ENCODE assay signal across 1 cellular context in the genomic region with DNA sequence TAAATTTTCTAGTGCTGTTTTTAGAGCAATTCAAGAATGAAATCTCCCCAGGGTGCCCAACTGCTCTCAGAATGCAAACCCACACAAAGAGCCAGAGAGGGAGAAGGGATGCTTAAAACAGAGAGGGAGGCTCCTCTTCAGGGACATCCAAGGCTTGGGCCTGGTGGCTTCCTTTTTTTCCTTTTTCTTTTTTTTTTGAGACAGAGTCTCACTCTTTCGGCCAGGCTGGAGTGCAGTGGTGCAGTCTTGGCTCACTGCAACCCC.
TF ChIP-seq lines count a peak whose summit lies in the region.

No MANE protein-coding gene starts in this region.

TF ChIP-seq in GM23338, 12 proteins besides CTCF, POLR2A, EP300 and RAD21:
- TF ChIP-seq, protein P1, sequence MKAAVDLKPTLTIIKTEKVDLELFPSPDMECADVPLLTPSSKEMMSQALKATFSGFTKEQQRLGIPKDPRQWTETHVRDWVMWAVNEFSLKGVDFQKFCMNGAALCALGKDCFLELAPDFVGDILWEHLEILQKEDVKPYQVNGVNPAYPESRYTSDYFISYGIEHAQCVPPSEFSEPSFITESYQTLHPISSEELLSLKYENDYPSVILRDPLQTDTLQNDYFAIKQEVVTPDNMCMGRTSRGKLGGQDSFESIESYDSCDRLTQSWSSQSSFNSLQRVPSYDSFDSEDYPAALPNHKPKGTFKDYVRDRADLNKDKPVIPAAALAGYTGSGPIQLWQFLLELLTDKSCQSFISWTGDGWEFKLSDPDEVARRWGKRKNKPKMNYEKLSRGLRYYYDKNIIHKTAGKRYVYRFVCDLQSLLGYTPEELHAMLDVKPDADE (IDR thresholded peaks at IDR 0.05): no peak
- TF ChIP-seq, protein P2, sequence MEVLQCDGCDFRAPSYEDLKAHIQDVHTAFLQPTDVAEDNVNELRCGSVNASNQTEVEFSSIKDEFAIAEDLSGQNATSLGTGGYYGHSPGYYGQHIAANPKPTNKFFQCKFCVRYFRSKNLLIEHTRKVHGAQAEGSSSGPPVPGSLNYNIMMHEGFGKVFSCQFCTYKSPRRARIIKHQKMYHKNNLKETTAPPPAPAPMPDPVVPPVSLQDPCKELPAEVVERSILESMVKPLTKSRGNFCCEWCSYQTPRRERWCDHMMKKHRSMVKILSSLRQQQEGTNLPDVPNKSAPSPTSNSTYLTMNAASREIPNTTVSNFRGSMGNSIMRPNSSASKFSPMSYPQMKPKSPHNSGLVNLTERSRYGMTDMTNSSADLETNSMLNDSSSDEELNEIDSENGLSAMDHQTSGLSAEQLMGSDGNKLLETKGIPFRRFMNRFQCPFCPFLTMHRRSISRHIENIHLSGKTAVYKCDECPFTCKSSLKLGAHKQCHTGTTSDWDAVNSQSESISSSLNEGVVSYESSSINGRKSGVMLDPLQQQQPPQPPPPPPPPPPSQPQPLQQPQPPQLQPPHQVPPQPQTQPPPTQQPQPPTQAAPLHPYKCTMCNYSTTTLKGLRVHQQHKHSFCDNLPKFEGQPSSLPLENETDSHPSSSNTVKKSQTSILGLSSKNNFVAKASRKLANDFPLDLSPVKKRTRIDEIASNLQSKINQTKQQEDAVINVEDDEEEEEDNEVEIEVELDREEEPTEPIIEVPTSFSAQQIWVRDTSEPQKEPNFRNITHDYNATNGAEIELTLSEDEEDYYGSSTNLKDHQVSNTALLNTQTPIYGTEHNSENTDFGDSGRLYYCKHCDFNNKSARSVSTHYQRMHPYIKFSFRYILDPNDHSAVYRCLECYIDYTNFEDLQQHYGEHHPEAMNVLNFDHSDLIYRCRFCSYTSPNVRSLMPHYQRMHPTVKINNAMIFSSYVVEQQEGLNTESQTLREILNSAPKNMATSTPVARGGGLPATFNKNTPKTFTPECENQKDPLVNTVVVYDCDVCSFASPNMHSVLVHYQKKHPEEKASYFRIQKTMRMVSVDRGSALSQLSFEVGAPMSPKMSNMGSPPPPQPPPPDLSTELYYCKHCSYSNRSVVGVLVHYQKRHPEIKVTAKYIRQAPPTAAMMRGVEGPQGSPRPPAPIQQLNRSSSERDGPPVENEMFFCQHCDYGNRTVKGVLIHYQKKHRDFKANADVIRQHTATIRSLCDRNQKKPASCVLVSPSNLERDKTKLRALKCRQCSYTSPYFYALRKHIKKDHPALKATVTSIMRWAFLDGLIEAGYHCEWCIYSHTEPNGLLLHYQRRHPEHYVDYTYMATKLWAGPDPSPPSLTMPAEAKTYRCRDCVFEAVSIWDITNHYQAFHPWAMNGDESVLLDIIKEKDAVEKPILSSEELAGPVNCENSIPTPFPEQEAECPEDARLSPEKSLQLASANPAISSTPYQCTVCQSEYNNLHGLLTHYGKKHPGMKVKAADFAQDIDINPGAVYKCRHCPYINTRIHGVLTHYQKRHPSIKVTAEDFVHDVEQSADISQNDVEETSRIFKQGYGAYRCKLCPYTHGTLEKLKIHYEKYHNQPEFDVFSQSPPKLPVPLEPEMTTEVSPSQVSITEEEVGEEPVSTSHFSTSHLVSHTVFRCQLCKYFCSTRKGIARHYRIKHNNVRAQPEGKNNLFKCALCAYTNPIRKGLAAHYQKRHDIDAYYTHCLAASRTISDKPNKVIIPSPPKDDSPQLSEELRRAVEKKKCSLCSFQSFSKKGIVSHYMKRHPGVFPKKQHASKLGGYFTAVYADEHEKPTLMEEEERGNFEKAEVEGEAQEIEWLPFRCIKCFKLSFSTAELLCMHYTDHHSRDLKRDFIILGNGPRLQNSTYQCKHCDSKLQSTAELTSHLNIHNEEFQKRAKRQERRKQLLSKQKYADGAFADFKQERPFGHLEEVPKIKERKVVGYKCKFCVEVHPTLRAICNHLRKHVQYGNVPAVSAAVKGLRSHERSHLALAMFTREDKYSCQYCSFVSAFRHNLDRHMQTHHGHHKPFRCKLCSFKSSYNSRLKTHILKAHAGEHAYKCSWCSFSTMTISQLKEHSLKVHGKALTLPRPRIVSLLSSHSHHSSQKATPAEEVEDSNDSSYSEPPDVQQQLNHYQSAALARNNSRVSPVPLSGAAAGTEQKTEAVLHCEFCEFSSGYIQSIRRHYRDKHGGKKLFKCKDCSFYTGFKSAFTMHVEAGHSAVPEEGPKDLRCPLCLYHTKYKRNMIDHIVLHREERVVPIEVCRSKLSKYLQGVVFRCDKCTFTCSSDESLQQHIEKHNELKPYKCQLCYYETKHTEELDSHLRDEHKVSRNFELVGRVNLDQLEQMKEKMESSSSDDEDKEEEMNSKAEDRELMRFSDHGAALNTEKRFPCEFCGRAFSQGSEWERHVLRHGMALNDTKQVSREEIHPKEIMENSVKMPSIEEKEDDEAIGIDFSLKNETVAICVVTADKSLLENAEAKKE (CRISPR knock-in tag; IDR thresholded peaks at IDR 0.05): no peak
